36 cellular contexts compared by ENCODE assay signal in the genomic region with DNA sequence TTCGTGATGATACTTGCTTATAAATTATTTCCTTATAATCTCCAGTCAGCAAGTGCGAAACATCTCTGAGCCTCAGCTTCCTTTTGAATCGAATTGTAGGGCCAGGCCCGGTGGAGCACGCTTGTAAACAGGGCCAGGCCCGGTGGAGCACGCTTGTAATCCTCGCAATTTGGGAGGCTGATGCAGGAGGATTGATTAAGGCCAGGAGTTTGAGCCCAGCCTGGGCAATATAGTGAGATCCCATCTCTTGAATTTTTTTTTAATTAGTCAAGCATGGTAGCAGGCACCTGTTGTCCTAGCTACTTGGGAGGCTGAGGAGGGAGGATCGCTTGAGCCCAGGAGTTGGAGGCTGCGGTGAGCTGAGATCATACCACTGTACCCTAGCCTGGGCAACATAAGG.
"Had no signal": no experiment of that assay in that cellular context is flagged by ENCODE, and none has a peak within 500 bp of the region (broad histone marks: within the 10 kb centered on the region; RNA-seq: fewer than 3 reads in every experiment).

No MANE protein-coding gene starts in this region.

- FAIRE-seq: astrocyte, bronchial epithelial cell had no signal

- H3K9me3 ChIP-seq: gastrocnemius medialis had no signal

- H3K4me3 ChIP-seq: coronary artery, dorsolateral prefrontal cortex, esophagus muscularis mucosa, gastrocnemius medialis, heart left ventricle had no signal

- H3K27me3 ChIP-seq: brain microvascular endothelial cell, dorsolateral prefrontal cortex, esophagus muscularis mucosa, foreskin keratinocyte, gastrocnemius medialis, heart left ventricle had no signal

- H3K4me1 ChIP-seq: esophagus muscularis mucosa, foreskin keratinocyte, gastrocnemius medialis, heart left ventricle had no signal

- ATAC-seq: activated CD4-positive, alpha-beta T cell treated with anti-CD3 and anti-CD28 coated beads for 36 hours; activated T-cell treated with anti-CD3 and anti-CD28 coated beads, Interleukin-2, amount 50 U/mL, for 4 hours; activated T-helper 17 cell treated with anti-CD3 and anti-CD28 coated beads, Interleukin-2, amount 50 U/mL, for 72 hours; foreskin keratinocyte; gastrocnemius medialis; heart left ventricle; T-cell had no signal

- H3K27me3 Mint-ChIP-seq: activated CD4-positive, alpha-beta memory T cell treated with anti-CD3 and anti-CD28 coated beads, Interleukin-2, amount 10 ng/mL, durations not matched to agents 7 days and 5 days; activated CD4-positive, alpha-beta T cell treated with anti-CD3 and anti-CD28 coated beads for 36 hours; activated CD4-positive, alpha-beta T cell treated with anti-CD3 and anti-CD28 coated beads, Interleukin-2, amount 10 ng/mL, durations not matched to agents 24 days and 14 days; activated naive CD8-positive, alpha-beta T cell; activated T-helper 17 cell treated with anti-CD3 and anti-CD28 coated beads, Interleukin-2, amount 50 U/mL, for 72 hours; central memory CD8-positive, alpha-beta T cell; dendritic cell treated with granulocyte-macrophage colony-stimulating factor and Interleukin-4, amounts not matched to agents 40 ng/mL and 50 ng/mL, for 4 days; T-cell had no signal

- H3K27ac Mint-ChIP-seq: activated CD4-positive, alpha-beta memory T cell treated with anti-CD3 and anti-CD28 coated beads, Interleukin-2, amount 10 ng/mL, durations not matched to agents 7 days and 5 days; activated CD4-positive, alpha-beta T cell treated with anti-CD3 and anti-CD28 coated beads for 36 hours; activated CD4-positive, alpha-beta T cell treated with anti-CD3 and anti-CD28 coated beads, Interleukin-2, amount 10 ng/mL, durations not matched to agents 24 days and 14 days; activated naive CD8-positive, alpha-beta T cell; dendritic cell treated with granulocyte-macrophage colony-stimulating factor and Interleukin-4, amounts not matched to agents 40 ng/mL and 50 ng/mL, for 4 days; endodermal cell; T-cell; T-helper 1 cell treated with Interleukin-12 subunit alpha and Interleukin-12 subunit beta and Interleukin-4 antibody, amounts not matched to agents 30 μg/mL and 1 μg/mL, for 36 hours; T-helper 2 cell treated with Interferon-gamma antibody and Interleukin-4, amounts not matched to agents 5 μg/mL and 100 μg/mL, for 36 hours had no signal

- H3K9me3 Mint-ChIP-seq: activated CD4-positive, alpha-beta memory T cell treated with anti-CD3 and anti-CD28 coated beads, Interleukin-2, amount 10 ng/mL, durations not matched to agents 7 days and 5 days; activated T-cell treated with anti-CD3 and anti-CD28 coated beads, Interleukin-2, amount 50 U/mL, for 4 hours; activated T-helper 17 cell treated with anti-CD3 and anti-CD28 coated beads, Interleukin-2, amount 50 U/mL, for 72 hours; central memory CD8-positive, alpha-beta T cell; dendritic cell treated with granulocyte-macrophage colony-stimulating factor and Interleukin-4, amounts not matched to agents 40 ng/mL and 50 ng/mL, for 4 days; endodermal cell; T-cell had no signal

- H3K27ac ChIP-seq: brain microvascular endothelial cell, coronary artery, dorsolateral prefrontal cortex, esophagus muscularis mucosa, foreskin keratinocyte, gastrocnemius medialis, heart left ventricle, WERI-Rb-1 had no signal

- H3K4me3 Mint-ChIP-seq: activated CD4-positive, alpha-beta memory T cell treated with anti-CD3 and anti-CD28 coated beads, Interleukin-2, amount 10 ng/mL, durations not matched to agents 7 days and 5 days; activated CD4-positive, alpha-beta T cell treated with anti-CD3 and anti-CD28 coated beads for 36 hours; activated CD4-positive, alpha-beta T cell treated with anti-CD3 and anti-CD28 coated beads, Interleukin-2, amount 10 ng/mL, durations not matched to agents 24 days and 14 days; activated naive CD8-positive, alpha-beta T cell; activated T-cell treated with anti-CD3 and anti-CD28 coated beads, Interleukin-2, amount 50 U/mL, for 4 hours; activated T-helper 17 cell treated with anti-CD3 and anti-CD28 coated beads, Interleukin-2, amount 50 U/mL, for 72 hours; central memory CD8-positive, alpha-beta T cell; dendritic cell treated with granulocyte-macrophage colony-stimulating factor and Interleukin-4, amounts not matched to agents 40 ng/mL and 50 ng/mL, for 4 days; endodermal cell; T-cell; T-helper 1 cell treated with Interleukin-12 subunit alpha and Interleukin-12 subunit beta and Interleukin-4 antibody, amounts not matched to agents 30 μg/mL and 1 μg/mL, for 36 hours; T-helper 2 cell treated with Interferon-gamma antibody and Interleukin-4, amounts not matched to agents 5 μg/mL and 100 μg/mL, for 36 hours had no signal

- H3K36me3 ChIP-seq: brain microvascular endothelial cell had no signal

- DNase-seq: activated CD4-positive, alpha-beta memory T cell treated with anti-CD3 and anti-CD28 coated beads, Interleukin-2, amount 10 ng/mL, durations not matched to agents 7 days and 5 days; activated CD4-positive, alpha-beta T cell treated with anti-CD3 and anti-CD28 coated beads for 36 hours; activated CD4-positive, alpha-beta T cell treated with anti-CD3 and anti-CD28 coated beads, Interleukin-2, amount 10 ng/mL, durations not matched to agents 24 days and 14 days; activated CD4-positive, CD25-positive, alpha-beta regulatory T cell; activated CD4-positive, CD25-positive, alpha-beta regulatory T cell treated with anti-CD3 and anti-CD28 coated beads, Interleukin-2, amount 50 U/mL, for 72 hours; activated CD8-positive, alpha-beta memory T cell treated with anti-CD3 and anti-CD28 coated beads, Interleukin-2, amount 50 U/mL, for 48 hours; activated effector memory CD4-positive, alpha-beta T cell treated with Interleukin-2 at 50 U/mL for 16 hours; activated gamma-delta T cell treated with Interleukin-2 at 50 U/mL for 16 hours; activated naive CD4-positive, alpha-beta T cell treated with anti-CD3 and anti-CD28 coated beads, Interleukin-2, amount 50 U/mL, for 16 hours; activated naive CD4-positive, alpha-beta T cell treated with Interleukin-2 at 50 U/mL for 16 hours; activated T-cell treated with anti-CD3 and anti-CD28 coated beads for 4 hours; activated T-cell treated with anti-CD3 and anti-CD28 coated beads, Interleukin-2, amount 50 U/mL, for 4 hours; amniotic stem cell; anterior cingulate cortex; brain microvascular endothelial cell; effector memory CD4-positive, alpha-beta T cell; endodermal cell; erythroblast; foreskin keratinocyte; gastrocnemius medialis; glutamatergic neuron; heart left ventricle; T-cell; T1000; WERI-Rb-1 had no signal

- H3K4me1 Mint-ChIP-seq: central memory CD8-positive, alpha-beta T cell; endodermal cell had no signal
